1 cellular context compared by ENCODE assay signal in the genomic region with DNA sequence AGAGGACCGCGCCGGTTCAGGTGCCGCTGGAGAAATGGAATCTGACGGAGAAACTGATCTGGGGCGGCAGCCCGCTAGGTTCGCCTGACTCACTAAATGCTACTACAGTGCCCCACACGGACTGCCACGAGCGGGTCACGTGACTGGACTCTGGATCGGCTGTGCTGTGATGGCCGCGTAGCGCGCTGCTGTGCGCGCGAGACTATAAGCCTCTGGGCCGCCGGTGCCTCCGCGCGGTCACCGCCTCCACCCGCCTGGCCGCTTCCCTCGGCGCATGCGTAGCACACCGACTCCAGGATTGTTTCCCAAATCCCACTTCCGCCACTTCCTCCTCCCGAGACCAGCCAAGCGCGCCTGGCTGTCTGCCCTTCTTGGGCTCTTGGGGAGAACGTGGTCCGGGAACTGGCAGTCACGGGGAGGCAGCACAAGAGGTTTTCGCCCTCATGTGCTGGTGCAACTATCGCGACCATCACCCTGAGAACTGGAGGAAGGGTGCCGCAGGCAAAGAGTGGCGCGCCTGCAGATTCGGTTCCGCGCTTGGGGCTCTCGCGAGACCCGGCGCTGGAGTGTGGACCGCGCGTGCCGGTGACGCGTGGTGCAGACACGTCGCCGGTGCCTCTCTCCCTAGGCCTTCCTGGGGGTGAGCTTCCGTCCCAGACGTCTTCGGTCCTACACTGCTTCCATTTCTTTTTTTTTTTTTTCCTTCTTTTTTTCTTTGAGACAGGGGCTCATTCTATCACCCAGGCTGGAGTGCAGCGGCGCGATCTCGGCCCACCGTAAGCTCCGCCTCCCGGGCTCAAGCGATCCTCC.
TF ChIP-seq lines count a peak whose summit lies in the region.

No MANE protein-coding gene starts in this region.

TF ChIP-seq in K562, 482 proteins besides CTCF, POLR2A, EP300 and RAD21 (continued from another document):
- TF ChIP-seq, protein P1, sequence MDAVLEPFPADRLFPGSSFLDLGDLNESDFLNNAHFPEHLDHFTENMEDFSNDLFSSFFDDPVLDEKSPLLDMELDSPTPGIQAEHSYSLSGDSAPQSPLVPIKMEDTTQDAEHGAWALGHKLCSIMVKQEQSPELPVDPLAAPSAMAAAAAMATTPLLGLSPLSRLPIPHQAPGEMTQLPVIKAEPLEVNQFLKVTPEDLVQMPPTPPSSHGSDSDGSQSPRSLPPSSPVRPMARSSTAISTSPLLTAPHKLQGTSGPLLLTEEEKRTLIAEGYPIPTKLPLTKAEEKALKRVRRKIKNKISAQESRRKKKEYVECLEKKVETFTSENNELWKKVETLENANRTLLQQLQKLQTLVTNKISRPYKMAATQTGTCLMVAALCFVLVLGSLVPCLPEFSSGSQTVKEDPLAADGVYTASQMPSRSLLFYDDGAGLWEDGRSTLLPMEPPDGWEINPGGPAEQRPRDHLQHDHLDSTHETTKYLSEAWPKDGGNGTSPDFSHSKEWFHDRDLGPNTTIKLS (IDR thresholded peaks at IDR 0.05; ENCODE audit: borderline replicate concordance, low read depth) = peak; percentile 98
- TF ChIP-seq, protein P2, sequence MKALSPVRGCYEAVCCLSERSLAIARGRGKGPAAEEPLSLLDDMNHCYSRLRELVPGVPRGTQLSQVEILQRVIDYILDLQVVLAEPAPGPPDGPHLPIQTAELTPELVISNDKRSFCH (CRISPR knock-in tag; IDR thresholded peaks at IDR 0.05) = no peak
- TF ChIP-seq, protein P2 (tag; IDR thresholded peaks at IDR 0.05) = 0 out of 2 replicates have a peak, but pooled peaks have one; percentile 27
- TF ChIP-seq SMC3 (conservative IDR thresholded peaks at IDR 0.05; ENCODE audit: insufficient read depth, low read depth, low read length) = no peak
- TF ChIP-seq SPI1 (IDR thresholded peaks at IDR 0.05; ENCODE audit: borderline replicate concordance, low read depth, low read length) = peak; percentile 75; the same call in 1 of the 2 replicates
- no peak for TF ChIP-seq MEF2D (tag; conservative IDR thresholded peaks at IDR 0.05; ENCODE audit: low read depth)
- TF ChIP-seq, protein P3, sequence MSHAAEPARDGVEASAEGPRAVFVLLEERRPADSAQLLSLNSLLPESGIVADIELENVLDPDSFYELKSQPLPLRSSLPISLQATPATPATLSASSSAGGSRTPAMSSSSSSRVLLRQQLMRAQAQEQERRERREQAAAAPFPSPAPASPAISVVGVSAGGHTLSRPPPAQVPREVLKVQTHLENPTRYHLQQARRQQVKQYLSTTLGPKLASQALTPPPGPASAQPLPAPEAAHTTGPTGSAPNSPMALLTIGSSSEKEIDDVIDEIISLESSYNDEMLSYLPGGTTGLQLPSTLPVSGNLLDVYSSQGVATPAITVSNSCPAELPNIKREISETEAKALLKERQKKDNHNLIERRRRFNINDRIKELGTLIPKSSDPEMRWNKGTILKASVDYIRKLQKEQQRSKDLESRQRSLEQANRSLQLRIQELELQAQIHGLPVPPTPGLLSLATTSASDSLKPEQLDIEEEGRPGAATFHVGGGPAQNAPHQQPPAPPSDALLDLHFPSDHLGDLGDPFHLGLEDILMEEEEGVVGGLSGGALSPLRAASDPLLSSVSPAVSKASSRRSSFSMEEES (CRISPR knock-in tag; IDR thresholded peaks at IDR 0.05) = peak; percentile 99
- peak; percentile 88 for TF ChIP-seq SUPT5H (IDR thresholded peaks at IDR 0.05)
- peak; percentile 67; the same call in 1 of the 2 replicates for TF ChIP-seq GTF2E2 (tag; IDR thresholded peaks at IDR 0.05)
- TF ChIP-seq, protein P4, sequence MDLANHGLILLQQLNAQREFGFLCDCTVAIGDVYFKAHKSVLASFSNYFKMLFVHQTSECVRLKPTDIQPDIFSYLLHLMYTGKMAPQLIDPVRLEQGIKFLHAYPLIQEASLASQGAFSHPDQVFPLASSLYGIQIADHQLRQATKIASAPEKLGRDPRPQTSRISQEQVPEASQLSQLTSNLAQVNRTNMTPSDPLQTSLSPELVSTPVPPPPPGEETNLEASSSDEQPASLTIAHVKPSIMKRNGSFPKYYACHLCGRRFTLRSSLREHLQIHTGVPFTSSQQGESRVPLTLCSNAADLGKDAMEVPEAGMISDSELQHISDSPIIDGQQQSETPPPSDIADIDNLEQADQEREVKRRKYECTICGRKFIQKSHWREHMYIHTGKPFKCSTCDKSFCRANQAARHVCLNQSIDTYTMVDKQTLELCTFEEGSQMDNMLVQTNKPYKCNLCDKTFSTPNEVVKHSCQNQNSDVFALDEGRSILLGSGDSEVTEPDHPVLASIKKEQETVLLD (IDR thresholded peaks at IDR 0.05) = peak; percentile 89
- peak; percentile 23 for TF ChIP-seq PCBP1 (IDR thresholded peaks at IDR 0.05; ENCODE audit: low read depth, low read length, poor library complexity, severe bottlenecking)
- TF ChIP-seq NEUROD1 (IDR thresholded peaks at IDR 0.05; ENCODE audit: borderline replicate concordance, low read depth, low read length, partially characterized antibody) = peak; percentile 72
- TF ChIP-seq, protein P5, sequence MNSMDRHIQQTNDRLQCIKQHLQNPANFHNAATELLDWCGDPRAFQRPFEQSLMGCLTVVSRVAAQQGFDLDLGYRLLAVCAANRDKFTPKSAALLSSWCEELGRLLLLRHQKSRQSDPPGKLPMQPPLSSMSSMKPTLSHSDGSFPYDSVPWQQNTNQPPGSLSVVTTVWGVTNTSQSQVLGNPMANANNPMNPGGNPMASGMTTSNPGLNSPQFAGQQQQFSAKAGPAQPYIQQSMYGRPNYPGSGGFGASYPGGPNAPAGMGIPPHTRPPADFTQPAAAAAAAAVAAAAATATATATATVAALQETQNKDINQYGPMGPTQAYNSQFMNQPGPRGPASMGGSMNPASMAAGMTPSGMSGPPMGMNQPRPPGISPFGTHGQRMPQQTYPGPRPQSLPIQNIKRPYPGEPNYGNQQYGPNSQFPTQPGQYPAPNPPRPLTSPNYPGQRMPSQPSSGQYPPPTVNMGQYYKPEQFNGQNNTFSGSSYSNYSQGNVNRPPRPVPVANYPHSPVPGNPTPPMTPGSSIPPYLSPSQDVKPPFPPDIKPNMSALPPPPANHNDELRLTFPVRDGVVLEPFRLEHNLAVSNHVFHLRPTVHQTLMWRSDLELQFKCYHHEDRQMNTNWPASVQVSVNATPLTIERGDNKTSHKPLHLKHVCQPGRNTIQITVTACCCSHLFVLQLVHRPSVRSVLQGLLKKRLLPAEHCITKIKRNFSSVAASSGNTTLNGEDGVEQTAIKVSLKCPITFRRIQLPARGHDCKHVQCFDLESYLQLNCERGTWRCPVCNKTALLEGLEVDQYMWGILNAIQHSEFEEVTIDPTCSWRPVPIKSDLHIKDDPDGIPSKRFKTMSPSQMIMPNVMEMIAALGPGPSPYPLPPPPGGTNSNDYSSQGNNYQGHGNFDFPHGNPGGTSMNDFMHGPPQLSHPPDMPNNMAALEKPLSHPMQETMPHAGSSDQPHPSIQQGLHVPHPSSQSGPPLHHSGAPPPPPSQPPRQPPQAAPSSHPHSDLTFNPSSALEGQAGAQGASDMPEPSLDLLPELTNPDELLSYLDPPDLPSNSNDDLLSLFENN (IDR thresholded peaks at IDR 0.05; ENCODE audit: low read depth in 2 of 2, low read length in 2 of 2) = 0 out of 4 replicates have a peak, but pooled peaks of 1 of the 2 experiments have one; percentile 4
- TF ChIP-seq CBFB (CRISPR knock-in tag; IDR thresholded peaks at IDR 0.05) = no peak
- no peak for TF ChIP-seq GABPB2 (CRISPR knock-in tag; conservative IDR thresholded peaks at IDR 0.05)
- TF ChIP-seq, protein P6, sequence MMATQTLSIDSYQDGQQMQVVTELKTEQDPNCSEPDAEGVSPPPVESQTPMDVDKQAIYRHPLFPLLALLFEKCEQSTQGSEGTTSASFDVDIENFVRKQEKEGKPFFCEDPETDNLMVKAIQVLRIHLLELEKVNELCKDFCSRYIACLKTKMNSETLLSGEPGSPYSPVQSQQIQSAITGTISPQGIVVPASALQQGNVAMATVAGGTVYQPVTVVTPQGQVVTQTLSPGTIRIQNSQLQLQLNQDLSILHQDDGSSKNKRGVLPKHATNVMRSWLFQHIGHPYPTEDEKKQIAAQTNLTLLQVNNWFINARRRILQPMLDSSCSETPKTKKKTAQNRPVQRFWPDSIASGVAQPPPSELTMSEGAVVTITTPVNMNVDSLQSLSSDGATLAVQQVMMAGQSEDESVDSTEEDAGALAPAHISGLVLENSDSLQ (IDR thresholded peaks at IDR 0.05) = peak; percentile 50; the same call in 1 of the 2 replicates
- peak; percentile 59 for TF ChIP-seq HCFC1 (IDR thresholded peaks at IDR 0.05; ENCODE audit: low read depth, low read length)
- peak in 1 of 2 experiments; percentile 62; a peak in 2 of 4 replicates for TF ChIP-seq SRF (CRISPR knock-in tag; IDR thresholded peaks at IDR 0.05)
- TF ChIP-seq, protein P7, sequence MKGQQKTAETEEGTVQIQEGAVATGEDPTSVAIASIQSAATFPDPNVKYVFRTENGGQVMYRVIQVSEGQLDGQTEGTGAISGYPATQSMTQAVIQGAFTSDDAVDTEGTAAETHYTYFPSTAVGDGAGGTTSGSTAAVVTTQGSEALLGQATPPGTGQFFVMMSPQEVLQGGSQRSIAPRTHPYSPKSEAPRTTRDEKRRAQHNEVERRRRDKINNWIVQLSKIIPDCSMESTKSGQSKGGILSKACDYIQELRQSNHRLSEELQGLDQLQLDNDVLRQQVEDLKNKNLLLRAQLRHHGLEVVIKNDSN (CRISPR knock-in tag; IDR thresholded peaks at IDR 0.05) = peak; percentile 97
- peak; percentile 87 for TF ChIP-seq MTA1 (IDR thresholded peaks at IDR 0.05; ENCODE audit: borderline replicate concordance)
- TF ChIP-seq ATF7 (IDR thresholded peaks at IDR 0.05) = peak; percentile 62
- TF ChIP-seq, protein P8, sequence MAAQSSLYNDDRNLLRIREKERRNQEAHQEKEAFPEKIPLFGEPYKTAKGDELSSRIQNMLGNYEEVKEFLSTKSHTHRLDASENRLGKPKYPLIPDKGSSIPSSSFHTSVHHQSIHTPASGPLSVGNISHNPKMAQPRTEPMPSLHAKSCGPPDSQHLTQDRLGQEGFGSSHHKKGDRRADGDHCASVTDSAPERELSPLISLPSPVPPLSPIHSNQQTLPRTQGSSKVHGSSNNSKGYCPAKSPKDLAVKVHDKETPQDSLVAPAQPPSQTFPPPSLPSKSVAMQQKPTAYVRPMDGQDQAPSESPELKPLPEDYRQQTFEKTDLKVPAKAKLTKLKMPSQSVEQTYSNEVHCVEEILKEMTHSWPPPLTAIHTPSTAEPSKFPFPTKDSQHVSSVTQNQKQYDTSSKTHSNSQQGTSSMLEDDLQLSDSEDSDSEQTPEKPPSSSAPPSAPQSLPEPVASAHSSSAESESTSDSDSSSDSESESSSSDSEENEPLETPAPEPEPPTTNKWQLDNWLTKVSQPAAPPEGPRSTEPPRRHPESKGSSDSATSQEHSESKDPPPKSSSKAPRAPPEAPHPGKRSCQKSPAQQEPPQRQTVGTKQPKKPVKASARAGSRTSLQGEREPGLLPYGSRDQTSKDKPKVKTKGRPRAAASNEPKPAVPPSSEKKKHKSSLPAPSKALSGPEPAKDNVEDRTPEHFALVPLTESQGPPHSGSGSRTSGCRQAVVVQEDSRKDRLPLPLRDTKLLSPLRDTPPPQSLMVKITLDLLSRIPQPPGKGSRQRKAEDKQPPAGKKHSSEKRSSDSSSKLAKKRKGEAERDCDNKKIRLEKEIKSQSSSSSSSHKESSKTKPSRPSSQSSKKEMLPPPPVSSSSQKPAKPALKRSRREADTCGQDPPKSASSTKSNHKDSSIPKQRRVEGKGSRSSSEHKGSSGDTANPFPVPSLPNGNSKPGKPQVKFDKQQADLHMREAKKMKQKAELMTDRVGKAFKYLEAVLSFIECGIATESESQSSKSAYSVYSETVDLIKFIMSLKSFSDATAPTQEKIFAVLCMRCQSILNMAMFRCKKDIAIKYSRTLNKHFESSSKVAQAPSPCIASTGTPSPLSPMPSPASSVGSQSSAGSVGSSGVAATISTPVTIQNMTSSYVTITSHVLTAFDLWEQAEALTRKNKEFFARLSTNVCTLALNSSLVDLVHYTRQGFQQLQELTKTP (IDR thresholded peaks at IDR 0.05; ENCODE audit: low read depth in 1 of 2, partially characterized antibody in 2 of 2) = peak in 1 of 2 experiments; percentile 33
- peak; percentile 42; the same call in 1 of the 2 replicates for TF ChIP-seq RNF2 (IDR thresholded peaks at IDR 0.05)
- peak; percentile 86 for TF ChIP-seq TAF7 (tag; IDR thresholded peaks at IDR 0.05)
- TF ChIP-seq, protein P9, sequence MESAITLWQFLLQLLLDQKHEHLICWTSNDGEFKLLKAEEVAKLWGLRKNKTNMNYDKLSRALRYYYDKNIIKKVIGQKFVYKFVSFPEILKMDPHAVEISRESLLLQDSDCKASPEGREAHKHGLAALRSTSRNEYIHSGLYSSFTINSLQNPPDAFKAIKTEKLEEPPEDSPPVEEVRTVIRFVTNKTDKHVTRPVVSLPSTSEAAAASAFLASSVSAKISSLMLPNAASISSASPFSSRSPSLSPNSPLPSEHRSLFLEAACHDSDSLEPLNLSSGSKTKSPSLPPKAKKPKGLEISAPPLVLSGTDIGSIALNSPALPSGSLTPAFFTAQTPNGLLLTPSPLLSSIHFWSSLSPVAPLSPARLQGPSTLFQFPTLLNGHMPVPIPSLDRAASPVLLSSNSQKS (CRISPR knock-in tag; IDR thresholded peaks at IDR 0.05) = no peak
- TF ChIP-seq ETV6 (IDR thresholded peaks at IDR 0.05; ENCODE audit: borderline replicate concordance in 1 of 2, low read depth in 2 of 2, low read length in 1 of 2) = 0 out of 4 replicates have a peak, but pooled peaks of 1 of the 2 experiments have one; percentile 16
- TF ChIP-seq ETV6 (CRISPR knock-in tag; IDR thresholded peaks at IDR 0.05; ENCODE audit: borderline replicate concordance) = no peak
- peak; percentile 72 for TF ChIP-seq MYC (IDR thresholded peaks at IDR 0.05; ENCODE audit: low read depth, low read length)
- TF ChIP-seq MYC (CRISPR knock-in tag; IDR thresholded peaks at IDR 0.05; ENCODE audit: borderline replicate concordance, low read depth) = peak; percentile 62; the same call in 1 of the 2 replicates
- no peak for TF ChIP-seq ZNF780A (CRISPR knock-in tag; IDR thresholded peaks at IDR 0.05)
- TF ChIP-seq HDAC3 (IDR thresholded peaks at IDR 0.05; ENCODE audit: borderline replicate concordance, partially characterized antibody) = peak; percentile 45
- peak; percentile 98 for TF ChIP-seq RBFOX2 (IDR thresholded peaks at IDR 0.05; ENCODE audit: low read depth, low read length)
